ENCODE assay signal across 9 cellular contexts in genomic region chr12:102406033-102406584, GRCh38.
DNase-seq lines count a peak whose midpoint lies in the region; ATAC-seq, FAIRE-seq and TF ChIP-seq lines count a peak whose summit lies in the region.
"Had no signal": no experiment of that assay in that cellular context is flagged by ENCODE, and none has a peak within 500 bp of the region (broad histone marks: within the 10 kb centered on the region; RNA-seq: fewer than 3 reads in every experiment).

No MANE protein-coding gene starts in this region.

- intact Hi-C loops in MCF 10A (cut with micrococcal nuclease) = no loop called here

- H3K9me3 Mint-ChIP-seq in MCF 10A (ENCODE audit: unreplicated experiment) = no peaks in the 10 kb centered on the region

- no peak overlapping the region for H3K27ac Mint-ChIP-seq in MCF 10A (ENCODE audit: low read depth, unreplicated experiment)

- H3K27me3 Mint-ChIP-seq in MCF 10A (ENCODE audit: insufficient read depth, unreplicated experiment) = no peaks in the 10 kb centered on the region

- H3K36me3 Mint-ChIP-seq in MCF 10A (ENCODE audit: insufficient read depth, unreplicated experiment) = no peaks in the 10 kb centered on the region

- peaks cover 6% of the 10 kb centered on the region for H3K4me1 Mint-ChIP-seq in MCF 10A (ENCODE audit: insufficient read depth, unreplicated experiment)

- no peak overlapping the region for H3K4me3 Mint-ChIP-seq in MCF 10A (ENCODE audit: unreplicated experiment)

- ATAC-seq in GM18870 (IDR thresholded peaks at IDR 0.05; ENCODE audit: unreplicated experiment) (peak; percentile 75), HG02973 (IDR thresholded peaks at IDR 0.05; ENCODE audit: unreplicated experiment) (no peak)

- TF ChIP-seq CTCF in MCF 10A (IDR thresholded peaks at IDR 0.05; ENCODE audit: unreplicated experiment) (no peak), coronary artery (IDR thresholded peaks at IDR 0.05) (no peak)

- TF ChIP-seq POLR2A in H54 (IDR thresholded peaks at IDR 0.05; ENCODE audit: low read depth, low read length) = no peak

- CTCF ChIA-PET in MCF 10A (lab: Yijun Ruan, JAX) = interaction anchor here (1.0 to 1.3 kb wide), 3 partner anchors 9 to 487 kb away, joined by 3 to 4 read pairs (median 3); no protein-coding TSS in a partner anchor

- FAIRE-seq in H54 (lab: Jason Lieb, UNC) = no peak

- no peak overlapping the region for H3K4me3 ChIP-seq in coronary artery
- H3K4me3 ChIP-seq: tibial artery had no signal

- DNase-seq in NCI-H1105 (lab: John Stamatoyannopoulos, UW) = peak; percentile 98
- peak; percentile 89 for DNase-seq in MCF 10A (ENCODE audit: unreplicated experiment)
- DNase-seq in occipital lobe (lab: John Stamatoyannopoulos, UW) = peak; percentile 26
- DNase-seq in H54 (ENCODE audit: insufficient read length, low spot score) = no peak
- DNase-seq in coronary artery (ENCODE audit: low spot score) = no peak
- no peak for DNase-seq in LoVo (ENCODE audit: low spot score)

- H3K27ac ChIP-seq in coronary artery = no peak overlapping the region
- H3K27ac ChIP-seq: tibial artery had no signal

- BruUV-seq in MCF 10A (replicated peaks; lab: Mats Ljungman, UMichigan) = no TSS peak

- POLR2A ChIA-PET in MCF 10A (lab: Yijun Ruan, JAX) = interaction anchor here (0.7 to 1.3 kb wide), 2 partner anchors 24 to 36 kb away, joined by 3 read pairs; no protein-coding TSS in a partner anchor

Comparison
In these comparisons a context has a peak if more than half of its experiments do, and no peak if none do; other contexts are left out.
1. DNase-seq: peak in NCI-H1105 (single experiment), MCF 10A (single experiment) and occipital lobe (single experiment); none in H54 (single experiment), coronary artery (single experiment) and LoVo (single experiment).